8 cellular contexts compared by ENCODE assay signal in genomic region chr17:19111111-19111711, GRCh38. TPM values are rescaled to one million over a fixed set of nuclear protein-coding genes. Genes with fewer than 3 reads are reported as not detected.
DNase-seq lines count a peak whose midpoint lies in the region; ATAC-seq and TF ChIP-seq lines count a peak whose summit lies in the region.
"Not testable (repeated sequence)": the region's sequence is repeated elsewhere in the genome, so short reads cannot be mapped to it uniquely, and the experiment has no call there.

No MANE protein-coding gene starts in this region.

- 0 out of 2 replicates have a peak, but pooled peaks have one; percentile 6 for TF ChIP-seq CTCF in AG04450 (IDR thresholded peaks at IDR 0.05; ENCODE audit: low read depth, low read length)
- TF ChIP-seq CTCF in PC-3 (conservative IDR thresholded peaks at IDR 0.05; ENCODE audit: low read depth, low read length): peak; percentile 20; the same call in 1 of the 2 replicates
- peak; percentile 45 for TF ChIP-seq CTCF in endodermal cell (conservative IDR thresholded peaks at IDR 0.05)

- not testable (repeated sequence) for H3K9me3 Mint-ChIP-seq in endodermal cell

- H3K4me3 ChIP-seq in AG04450 (ENCODE audit: low read depth, low read length): peak overlapping the region; percentile 43
- H3K4me3 ChIP-seq in PC-3 (ENCODE audit: low read length): peak overlapping the region; percentile 55
- H3K4me3 ChIP-seq in endodermal cell (ENCODE audit: low read length): peak overlapping the region; percentile 62

- intact Hi-C loops in PC-3 (cut with micrococcal nuclease): not testable (repeated sequence)

- BruUV-seq in PC-3 (replicated peaks; lab: Mats Ljungman, UMichigan): TSS peak; percentile 84

- H3K79me2 ChIP-seq in PC-3 (ENCODE audit: low read length): not testable (repeated sequence)

- H3K9ac ChIP-seq in PC-3 (ENCODE audit: low read length): 0 out of 2 replicates have a peak overlapping the region, but pooled peaks have one; percentile 25
- H3K9ac ChIP-seq in endodermal cell (ENCODE audit: extremely low read depth, low read length, poor library complexity, severe bottlenecking): not testable (repeated sequence)

- DNase-seq in AG04450 (ENCODE audit: low read depth, low spot score): not testable (repeated sequence)
- DNase-seq in PC-3 (peak; percentile 53), endodermal cell (peak; percentile 63), medulla oblongata (ENCODE audit: extremely low spot score) (peak; percentile 70)
- DNase-seq in activated T-cell treated with anti-CD3 and anti-CD28 coated beads, Interleukin-2, amount 50 U/mL, for 1 hour: peak; percentile 59
- DNase-seq in stimulated activated CD4-positive, alpha-beta T cell treated with anti-CD3 and anti-CD28 coated beads, Interleukin-12 subunit alpha, Interleukin-12 subunit beta, amount 100 ng/mL, for 48 hours (ENCODE audit: low read depth in 2 of 3, low spot score in 1 of 3): peak in 2 of 3 donors; percentile 18 to 49

- peak overlapping the region; percentile 43 for H3K4me3 Mint-ChIP-seq in endodermal cell

- not testable (repeated sequence) for H2AFZ ChIP-seq in PC-3 (ENCODE audit: low read length)

- H3K27me3 ChIP-seq in AG04450 (ENCODE audit: control insufficient read depth, insufficient read depth, low read length); PC-3 (ENCODE audit: low read length); endodermal cell (ENCODE audit: control insufficient read depth, insufficient read depth, low read length, poor library complexity, severe bottlenecking): not testable (repeated sequence)

- peak overlapping the region; percentile 75; the same call in 1 of the 2 replicates for H3K4me2 ChIP-seq in PC-3 (ENCODE audit: low read length)

- not testable (repeated sequence) for H3K4me1 ChIP-seq in PC-3 (ENCODE audit: insufficient read depth, low read length); endodermal cell (ENCODE audit: control insufficient read depth, insufficient read depth, low read length)

- POLR2A ChIA-PET in AG04450 (lab: Yijun Ruan, JAX); PC-3 (lab: Charles Lee; ENCODE audit: unreplicated experiment): not testable (repeated sequence)

- WGBS in endodermal cell (ENCODE audit: insufficient coverage in 1 of 2, insufficient read length in 1 of 2), 2 experiments: 0% methylated on average over 20 of the region's 39 CpGs; no CpG with 5 or more reads in 1 of the 2 experiments

- H3K4me1 Mint-ChIP-seq in endodermal cell: not testable (repeated sequence)

- not testable (repeated sequence) for H3K36me3 Mint-ChIP-seq in endodermal cell (ENCODE audit: low read depth)

- not testable (repeated sequence) for H3K27ac ChIP-seq in AG04450 (ENCODE audit: low read depth, low read length)
- H3K27ac ChIP-seq in PC-3 (ENCODE audit: low read length): peak overlapping the region; percentile 41; the same call in 1 of the 2 replicates
- peak overlapping the region; percentile 63 for H3K27ac ChIP-seq in endodermal cell (ENCODE audit: low read depth, low read length)

- H3K27me3 Mint-ChIP-seq in endodermal cell (ENCODE audit: insufficient read depth): not testable (repeated sequence)

- not testable (repeated sequence) for H3K9me2 ChIP-seq in PC-3 (replicated peaks; ENCODE audit: low read length)

- not testable (repeated sequence) for H3F3A ChIP-seq in PC-3 (ENCODE audit: low read length, unreplicated experiment)

- not testable (repeated sequence) for H3K9me3 ChIP-seq in AG04450 (ENCODE audit: control insufficient read depth, insufficient read depth, low read length); PC-3 (ENCODE audit: low read length); endodermal cell (ENCODE audit: control insufficient read depth, low read length)

- not testable (repeated sequence) for H4K20me1 ChIP-seq in PC-3 (ENCODE audit: low read length)

- CTCF ChIA-PET in AG04450 (lab: Charles Lee); PC-3 (lab: Charles Lee): not testable (repeated sequence)

- ATAC-seq in GM18909 (IDR thresholded peaks at IDR 0.05; ENCODE audit: poor library complexity, unreplicated experiment): peak; percentile 76
- peak; percentile 59 for ATAC-seq in HG02970 (IDR thresholded peaks at IDR 0.05; ENCODE audit: low FRiP score, unreplicated experiment)
- peak; percentile 59 for ATAC-seq in PC-3

- not testable (repeated sequence) for H3K36me3 ChIP-seq in PC-3 (ENCODE audit: low read depth, low read length); endodermal cell (ENCODE audit: control insufficient read depth, insufficient read depth, low read length)

- H3K27ac Mint-ChIP-seq in endodermal cell: not testable (repeated sequence)

RNA-seq across cellular contexts. Expression of gene GRAPL, which starts 16.2 kb away (rescaled TPM):
- polyA plus RNA-seq in AG04450 (2011; rRNA removed): not detected in 2 replicates
- polyA minus RNA-seq in AG04450 (2011; rRNA and poly(A)+ RNA removed): 0.51 TPM in 1 of 2 replicates, not detected in the other
- not detected in 2 replicates for total RNA-seq in PC-3 (2014; rRNA removed)
- under 1 TPM in 1 of 2 donors, not detected in 1; 0.53 TPM for total RNA-seq in endodermal cell
- not detected for polyA plus RNA-seq in endodermal cell (2013, experiment 1 of 2)
- polyA plus RNA-seq in endodermal cell (2013, experiment 2 of 2): 0.54 TPM
